ENCODE assay signal across 9 cellular contexts in genomic region chr2:233413529-233414272, GRCh38. TPM values are rescaled to one million over a fixed set of nuclear protein-coding genes. Genes with fewer than 3 reads are reported as not detected.
DNase-seq lines count a peak whose midpoint lies in the region; ATAC-seq and FAIRE-seq lines count a peak whose summit lies in the region.
"Had no signal": no experiment of that assay in that cellular context is flagged by ENCODE, and none has a peak within 500 bp of the region (broad histone marks: within the 10 kb centered on the region; RNA-seq: fewer than 3 reads in every experiment).

No MANE protein-coding gene starts in this region.

- peaks cover 94% of the 10 kb centered on the region for H3K4me1 Mint-ChIP-seq in activated T-cell treated with anti-CD3 and anti-CD28 coated beads, Interleukin-2, amount 50 U/mL, for 4 hours (ENCODE audit: low read depth)

- H3K4me2 ChIP-seq in BLaER1: peak overlapping the region; percentile 52

- H3K9me3 ChIP-seq in BLaER1 (peaks cover 30% of the 10 kb centered on the region), small intestine (ENCODE audit: control insufficient read depth, low read depth) (no peaks in the 10 kb centered on the region)

- H3K27me3 ChIP-seq in BLaER1 (no peaks in the 10 kb centered on the region), small intestine (ENCODE audit: control insufficient read depth in 2 of 2, insufficient read depth in 2 of 2, low read length in 2 of 2) (no peaks in the 10 kb centered on the region), H7 (ENCODE audit: control insufficient read depth, insufficient read depth, low read length) (no peaks in the 10 kb centered on the region)

- H3K9ac ChIP-seq in BLaER1: no peak overlapping the region; the same call in 1 of the 2 replicates

- H3K4me3 ChIP-seq in BLaER1: no peak overlapping the region
- H3K4me3 ChIP-seq in small intestine (ENCODE audit: low read depth in 1 of 2, low read length in 2 of 2): no peak overlapping the region
- H3K4me3 ChIP-seq in H7 (ENCODE audit: insufficient read depth, low read depth, low read length): no peak overlapping the region

- peaks cover 26% of the 10 kb centered on the region for H3K36me3 Mint-ChIP-seq in activated T-cell treated with anti-CD3 and anti-CD28 coated beads, Interleukin-2, amount 50 U/mL, for 4 hours (ENCODE audit: insufficient read depth)

- peaks cover 10% of the 10 kb centered on the region for H3K9me3 Mint-ChIP-seq in activated T-cell treated with anti-CD3 and anti-CD28 coated beads, Interleukin-2, amount 50 U/mL, for 4 hours

- no peaks in the 10 kb centered on the region for H3K27me3 Mint-ChIP-seq in activated T-cell treated with anti-CD3 and anti-CD28 coated beads, Interleukin-2, amount 50 U/mL, for 4 hours (ENCODE audit: low read depth)

- WGBS in small intestine, 3 donors: 64 to 73% (median 73%) methylated on average over 9 of the region's 9 CpGs

- peaks cover 80% of the 10 kb centered on the region for H3K4me1 ChIP-seq in BLaER1
- H3K4me1 ChIP-seq in small intestine (ENCODE audit: control insufficient read depth in 2 of 2, insufficient read depth in 1 of 2, low read depth in 1 of 2, low read length in 1 of 2): peaks cover 18 to 27% of the 10 kb centered on the region in 2 donors

- peak; percentile 60 for DNase-seq in NCI-H1105 (lab: John Stamatoyannopoulos, UW)
- DNase-seq in activated T-cell treated with anti-CD3 and anti-CD28 coated beads, Interleukin-2, amount 50 U/mL, for 4 hours: peak; percentile 75
- peak; percentile 63 for DNase-seq in glomerular endothelial cell (ENCODE audit: extremely low read depth, low read depth, low spot score)
- no peak for DNase-seq in small intestine
- DNase-seq in ureter (ENCODE audit: low spot score): no peak
- no peak for DNase-seq in H7

- peak; percentile 58 to 64 for ATAC-seq in activated T-cell treated with anti-CD3 and anti-CD28 coated beads, Interleukin-2, amount 50 U/mL, for 4 hours
- no peak for ATAC-seq in GM21576 (IDR thresholded peaks at IDR 0.05; ENCODE audit: unreplicated experiment)

- H3K4me3 Mint-ChIP-seq in activated T-cell treated with anti-CD3 and anti-CD28 coated beads, Interleukin-2, amount 50 U/mL, for 4 hours: peak overlapping the region; percentile 22

- H4K20me1 ChIP-seq in BLaER1: peaks cover 94% of the 10 kb centered on the region

- H3K36me3 ChIP-seq in BLaER1 (peaks cover 73% of the 10 kb centered on the region), small intestine (ENCODE audit: control insufficient read depth in 2 of 2, insufficient read depth in 2 of 2, low read length in 2 of 2) (no peaks in the 10 kb centered on the region), H7 (replicated peaks; ENCODE audit: control insufficient read depth, insufficient read depth, low read length) (no peaks in the 10 kb centered on the region)

- FAIRE-seq in small intestine (lab: Jason Lieb, UNC): no peak
- FAIRE-seq: GM18507 had no signal

- peak overlapping the region; percentile 12 for H3K27ac ChIP-seq in BLaER1
- peak overlapping the region; percentile 76 to 89 for H3K27ac ChIP-seq in small intestine (ENCODE audit: low read depth in 1 of 2, low read length in 1 of 2)

RNA-seq across cellular contexts. Expression of gene DGKD, which starts 59.4 kb away (rescaled TPM):
- total RNA-seq in activated T-cell treated with anti-CD3 and anti-CD28 coated beads, Interleukin-2, amount 50 U/mL, for 4 hours: 10 to 100 TPM; 38.8 to 44.9 (median 39.3) TPM
- total RNA-seq in glomerular endothelial cell (10.3 and 13.0 TPM in 2 replicates), ureter (44.7 TPM)
- 10 to 100 TPM; 32.4 to 54.3 (median 41.6) TPM for polyA plus RNA-seq in small intestine
- total RNA-seq in H7 (2014; rRNA removed; shearing (Covaris generic)): 10.3 and 15.9 TPM in 2 replicates

Comparison
In these comparisons a context has a peak if more than half of its experiments do, and no peak if none do; other contexts are left out.
1. DNase-seq: peak in NCI-H1105 (single experiment), activated T-cell treated with anti-CD3 and anti-CD28 coated beads, Interleukin-2, amount 50 U/mL, for 4 hours (single experiment) and glomerular endothelial cell (single experiment); none in small intestine (single experiment), ureter (single experiment) and H7 (single experiment).